In the genomic region with DNA sequence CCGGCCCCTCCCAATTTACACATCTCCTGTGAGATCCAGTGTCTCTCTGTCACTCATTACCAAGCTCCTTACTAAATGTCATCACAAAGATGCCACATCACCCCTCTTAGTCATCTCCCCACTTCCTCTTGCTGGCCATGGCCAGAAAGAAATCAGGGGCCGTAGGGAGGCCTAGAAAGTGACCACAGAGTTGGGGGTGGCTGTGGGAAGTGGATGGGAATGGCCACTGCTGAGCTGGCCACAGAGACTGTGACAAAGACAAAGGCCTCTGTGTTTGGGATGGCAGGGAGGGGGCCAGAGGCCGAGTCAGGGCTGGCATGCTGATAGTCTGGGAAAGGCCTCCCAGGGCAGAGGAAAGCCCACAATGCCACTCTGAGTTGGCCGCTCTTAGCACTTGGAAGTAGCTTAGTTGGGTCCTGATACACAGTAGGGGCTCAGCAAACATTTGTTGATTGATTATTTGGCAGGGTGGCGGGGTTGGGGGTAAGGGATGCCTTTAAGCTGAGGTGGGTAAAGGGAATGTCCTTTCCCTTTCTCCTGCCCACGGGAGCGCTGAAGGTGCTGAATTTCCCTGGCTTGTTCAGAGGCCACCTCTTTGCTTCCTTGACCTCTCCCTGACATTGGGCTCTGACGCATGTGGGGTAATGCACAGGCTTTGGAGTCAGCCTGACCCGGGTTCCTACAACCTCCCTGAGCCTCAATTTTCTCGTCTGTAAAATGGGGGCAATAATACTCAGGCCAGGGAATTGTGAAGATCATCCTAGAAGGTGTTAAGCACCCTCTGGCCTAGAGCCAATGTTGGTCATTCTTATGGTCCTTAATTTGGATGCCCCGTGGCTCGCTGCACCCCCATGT, we compare ENCODE assay signal across 13 cellular contexts. TPM values are rescaled to one million over a fixed set of nuclear protein-coding genes. Genes with fewer than 3 reads are reported as not detected.
DNase-seq lines count a peak whose midpoint lies in the region; ATAC-seq, FAIRE-seq and TF ChIP-seq lines count a peak whose summit lies in the region.
"Had no signal": no experiment of that assay in that cellular context is flagged by ENCODE, and none has a peak within 500 bp of the region (broad histone marks: within the 10 kb centered on the region; RNA-seq: fewer than 3 reads in every experiment).

No MANE protein-coding gene starts in this region.

- H3K4me3 ChIP-seq in esophagus muscularis mucosa: no peak overlapping the region
- H3K4me3 ChIP-seq: HAP-1 had no signal

- H3K4me3 Mint-ChIP-seq in activated naive CD4-positive, alpha-beta T cell treated with anti-CD3 and anti-CD28 coated beads, Interleukin-2, amount 10 ng/mL, durations not matched to agents 7 days and 5 days: no peak overlapping the region
- H3K4me3 Mint-ChIP-seq: activated CD4-positive, alpha-beta memory T cell treated with anti-CD3 and anti-CD28 coated beads, Interleukin-2, amount 10 ng/mL, durations not matched to agents 7 days and 5 days had no signal

- no peak for TF ChIP-seq EP300 in esophagus muscularis mucosa (IDR thresholded peaks at IDR 0.05)

- peaks cover 16% of the 10 kb centered on the region for H3K27me3 Mint-ChIP-seq in activated naive CD4-positive, alpha-beta T cell treated with anti-CD3 and anti-CD28 coated beads, Interleukin-2, amount 10 ng/mL, durations not matched to agents 7 days and 5 days

- 88% methylated on average over 12 of the region's 12 CpGs for WGBS in esophagus muscularis mucosa

- DNase-seq in COLO829 (ENCODE audit: low spot score) (peak; percentile 77), RCC 7860 (ENCODE audit: low spot score) (peak; percentile 99), esophagus muscularis mucosa (ENCODE audit: extremely low spot score) (no peak), omental fat pad (ENCODE audit: low spot score) (no peak), RPMI8226 (no peak)
- DNase-seq in activated naive CD4-positive, alpha-beta T cell treated with anti-CD3 and anti-CD28 coated beads, Interleukin-2, amount 10 ng/mL, durations not matched to agents 7 days and 5 days: no peak
- DNase-seq: activated CD4-positive, alpha-beta memory T cell treated with anti-CD3 and anti-CD28 coated beads, Interleukin-2, amount 10 ng/mL, durations not matched to agents 7 days and 5 days; NCI-H1417 treated with DMSO at 0.1 percent for 48 hours had no signal

- TF ChIP-seq CTCF in esophagus muscularis mucosa (IDR thresholded peaks at IDR 0.05): no peak
- TF ChIP-seq CTCF in omental fat pad (IDR thresholded peaks at IDR 0.05): no peak

- H3K9me3 ChIP-seq in esophagus muscularis mucosa: no peaks in the 10 kb centered on the region
- H3K9me3 ChIP-seq: HAP-1 had no signal

- intact Hi-C loops in esophagus muscularis mucosa (cut with DNase I): no loop called here

- H3K27me3 ChIP-seq in esophagus muscularis mucosa: no peaks in the 10 kb centered on the region

- peaks cover 45 to 52% (median 48%) of the 10 kb centered on the region in 4 donors for H3K4me1 ChIP-seq in esophagus muscularis mucosa
- H3K4me1 ChIP-seq: HAP-1 had no signal

- peaks cover 3% of the 10 kb centered on the region for H3K4me1 Mint-ChIP-seq in activated naive CD4-positive, alpha-beta T cell treated with anti-CD3 and anti-CD28 coated beads, Interleukin-2, amount 10 ng/mL, durations not matched to agents 7 days and 5 days

- ATAC-seq in omental fat pad (ENCODE audit: low FRiP score): peak; percentile 12
- ATAC-seq in GM19467 (IDR thresholded peaks at IDR 0.05; ENCODE audit: unreplicated experiment): no peak
- ATAC-seq in HG03159 (IDR thresholded peaks at IDR 0.05; ENCODE audit: unreplicated experiment): no peak

- peak overlapping the region; percentile 39 to 62 (median 48) for H3K27ac ChIP-seq in esophagus muscularis mucosa (replicated peaks in 1 of 4)

- no peaks in the 10 kb centered on the region for H3K36me3 ChIP-seq in esophagus muscularis mucosa
- H3K36me3 ChIP-seq: HAP-1 had no signal

- no peak for TF ChIP-seq POLR2A in esophagus muscularis mucosa (IDR thresholded peaks at IDR 0.05; ENCODE audit: low read depth)

- CTCF ChIA-PET in activated naive CD4-positive, alpha-beta T cell treated with anti-CD3 and anti-CD28 coated beads, Interleukin-2, amount 10 ng/mL, durations not matched to agents 7 days and 5 days (lab: Charles Lee): interaction anchor here (0.7 to 1.5 kb wide), 3 partner anchors 7 to 241 kb away, joined by 3 to 4 read pairs (median 4); no protein-coding TSS in a partner anchor

- H3K36me3 Mint-ChIP-seq in activated naive CD4-positive, alpha-beta T cell treated with anti-CD3 and anti-CD28 coated beads, Interleukin-2, amount 10 ng/mL, durations not matched to agents 7 days and 5 days: no peaks in the 10 kb centered on the region

- H3K27ac Mint-ChIP-seq in activated naive CD4-positive, alpha-beta T cell treated with anti-CD3 and anti-CD28 coated beads, Interleukin-2, amount 10 ng/mL, durations not matched to agents 7 days and 5 days: no peak overlapping the region
- H3K27ac Mint-ChIP-seq: activated CD4-positive, alpha-beta memory T cell treated with anti-CD3 and anti-CD28 coated beads, Interleukin-2, amount 10 ng/mL, durations not matched to agents 7 days and 5 days had no signal

- no peaks in the 10 kb centered on the region for H3K9me3 Mint-ChIP-seq in activated naive CD4-positive, alpha-beta T cell treated with anti-CD3 and anti-CD28 coated beads, Interleukin-2, amount 10 ng/mL, durations not matched to agents 7 days and 5 days
- H3K9me3 Mint-ChIP-seq: activated CD4-positive, alpha-beta memory T cell treated with anti-CD3 and anti-CD28 coated beads, Interleukin-2, amount 10 ng/mL, durations not matched to agents 7 days and 5 days had no signal

- peak; percentile 98 for FAIRE-seq in RCC 7860 (lab: Jason Lieb, UNC)
- FAIRE-seq: endometrium, G401.6 had no signal

RNA-seq across cellular contexts. Expression of gene NAV1, which starts 13.2 kb away (rescaled TPM):
- total RNA-seq in esophagus muscularis mucosa (10 to 100 TPM; 12.9 to 35.5 (median 21.9) TPM), omental fat pad (10 to 100 TPM; 26.0 to 84.1 (median 67.6) TPM)

RNA-seq across cellular contexts. Expression of gene CSRP1, which starts 45.2 kb away (rescaled TPM):
- total RNA-seq in esophagus muscularis mucosa (1,000 to 10,000 TPM; 3,645 to 7,984 (median 5,321) TPM), omental fat pad (100 to 1,000 TPM; 258 to 670 (median 416) TPM)

Comparison
In these comparisons a context has a peak if more than half of its experiments do, and no peak if none do; other contexts are left out.
1. DNase-seq: peak in COLO829 (single experiment) and RCC 7860 (single experiment); none in esophagus muscularis mucosa (single experiment), omental fat pad (single experiment), RPMI8226 (single experiment) and activated naive CD4-positive, alpha-beta T cell treated with anti-CD3 and anti-CD28 coated beads, Interleukin-2, amount 10 ng/mL, durations not matched to agents 7 days and 5 days (single experiment).
2. RNA of gene CSRP1, which starts 45.2 kb away (total RNA-seq): 3,645 to 7,984 TPM in esophagus muscularis mucosa; 258 to 670 TPM in omental fat pad; every median in the first group is over 4 times any median in the second.